ENCODE assay signal across 14 cellular contexts in genomic region chr15:65027593-65027992, GRCh38. TPM values are rescaled to one million over a fixed set of nuclear protein-coding genes. Genes with fewer than 3 reads are reported as not detected.
DNase-seq lines count a peak whose midpoint lies in the region; ATAC-seq and FAIRE-seq lines count a peak whose summit lies in the region.
"Had no signal": no experiment of that assay in that cellular context is flagged by ENCODE, and none has a peak within 500 bp of the region (broad histone marks: within the 10 kb centered on the region; RNA-seq: fewer than 3 reads in every experiment).

No MANE protein-coding gene starts in this region.

- in situ Hi-C loops in HAP-1 (cut with MboI; ENCODE audit: low sequenced_read_pairs) = no loop called here

- H3K9me3 ChIP-seq in CD4-positive, CD25-positive, alpha-beta regulatory T cell (ENCODE audit: control insufficient read depth in 2 of 2, low read length in 2 of 2) = no peaks in the 10 kb centered on the region
- no peaks in the 10 kb centered on the region for H3K9me3 ChIP-seq in HAP-1

- no peak for ATAC-seq in CD4-positive, CD25-positive, alpha-beta regulatory T cell (ENCODE audit: low read depth in 2 of 2)
- ATAC-seq in naive thymus-derived CD8-positive, alpha-beta T cell = no peak
- no peak for ATAC-seq in HG03520 (IDR thresholded peaks at IDR 0.05; ENCODE audit: unreplicated experiment)

- H3K36me3 ChIP-seq in CD4-positive, CD25-positive, alpha-beta regulatory T cell (ENCODE audit: control insufficient read depth, insufficient read depth, low read length) = peaks cover 9% of the 10 kb centered on the region
- peaks cover 41% of the 10 kb centered on the region for H3K36me3 ChIP-seq in HAP-1 (replicated peaks)

- H3K4me3 Mint-ChIP-seq in CD4-positive, CD25-positive, alpha-beta regulatory T cell = peak overlapping the region; percentile 82 to 97 (median 96)
- peak overlapping the region; percentile 99 for H3K4me3 Mint-ChIP-seq in activated T-helper 2 cell treated with anti-CD3 and anti-CD28 coated beads, Interferon-gamma antibody, Interleukin-2, Interleukin-4, amounts not matched to agents 10 μg/mL and 5 μg/mL and 100 μg/mL, durations not matched to agents 14 hours and 24 hours and 36 hours (ENCODE audit: low read depth)
- peak overlapping the region; percentile 84 to 99 (median 93) for H3K4me3 Mint-ChIP-seq in naive thymus-derived CD8-positive, alpha-beta T cell

- intact Hi-C loops in activated T-helper 2 cell treated with anti-CD3 and anti-CD28 coated beads, Interferon-gamma antibody, Interleukin-2, Interleukin-4, amounts not matched to agents 10 μg/mL and 5 μg/mL and 100 μg/mL, durations not matched to agents 14 hours and 24 hours and 36 hours (cut with micrococcal nuclease) = no loop called here

- no peak overlapping the region for H3K27ac Mint-ChIP-seq in CD4-positive, CD25-positive, alpha-beta regulatory T cell
- no peak overlapping the region for H3K27ac Mint-ChIP-seq in activated T-helper 2 cell treated with anti-CD3 and anti-CD28 coated beads, Interferon-gamma antibody, Interleukin-2, Interleukin-4, amounts not matched to agents 10 μg/mL and 5 μg/mL and 100 μg/mL, durations not matched to agents 14 hours and 24 hours and 36 hours
- H3K27ac Mint-ChIP-seq in naive thymus-derived CD8-positive, alpha-beta T cell = peak overlapping the region in 4 of 10 donors; percentile 7 to 84 (median 42)

- H3K4me1 ChIP-seq in CD4-positive, CD25-positive, alpha-beta regulatory T cell (ENCODE audit: control insufficient read depth, insufficient read depth, low read length, poor library complexity, severe bottlenecking) = peaks cover 15% of the 10 kb centered on the region
- H3K4me1 ChIP-seq in HAP-1 = peaks cover 4% of the 10 kb centered on the region

- H3K36me3 Mint-ChIP-seq in CD4-positive, CD25-positive, alpha-beta regulatory T cell = peaks cover 22% of the 10 kb centered on the region
- peaks cover 32% of the 10 kb centered on the region for H3K36me3 Mint-ChIP-seq in activated T-helper 2 cell treated with anti-CD3 and anti-CD28 coated beads, Interferon-gamma antibody, Interleukin-2, Interleukin-4, amounts not matched to agents 10 μg/mL and 5 μg/mL and 100 μg/mL, durations not matched to agents 14 hours and 24 hours and 36 hours (ENCODE audit: low read depth)
- H3K36me3 Mint-ChIP-seq in naive thymus-derived CD8-positive, alpha-beta T cell = peaks cover 6 to 34% (median 17%) of the 10 kb centered on the region in 3 donors

- DNase-seq in CD4-positive, CD25-positive, alpha-beta regulatory T cell = no peak
- no peak for DNase-seq in HAP-1 (ENCODE audit: low spot score in 2 of 2)
- no peak for DNase-seq in activated T-helper 2 cell treated with anti-CD3 and anti-CD28 coated beads, Interferon-gamma antibody, Interleukin-2, Interleukin-4, amounts not matched to agents 10 μg/mL and 5 μg/mL and 100 μg/mL, durations not matched to agents 14 hours and 24 hours and 36 hours (ENCODE audit: low spot score)
- DNase-seq in naive thymus-derived CD8-positive, alpha-beta T cell = no peak
- DNase-seq in iPS-NIHi7 (ENCODE audit: extremely low spot score) = no peak
- no peak for DNase-seq in HTR-8/SVneo (ENCODE audit: insufficient read length, low spot score)
- DNase-seq in effector CD8-positive, alpha-beta T cell (lab: John Stamatoyannopoulos, UW) = no peak
- DNase-seq: activated CD8-positive, alpha-beta memory T cell treated with anti-CD3 and anti-CD28 coated beads for 24 hours; SHP77 treated with DMSO at 0.1 percent for 48 hours had no signal

- peaks cover 22% of the 10 kb centered on the region for H3K27me3 Mint-ChIP-seq in CD4-positive, CD25-positive, alpha-beta regulatory T cell
- H3K27me3 Mint-ChIP-seq in activated T-helper 2 cell treated with anti-CD3 and anti-CD28 coated beads, Interferon-gamma antibody, Interleukin-2, Interleukin-4, amounts not matched to agents 10 μg/mL and 5 μg/mL and 100 μg/mL, durations not matched to agents 14 hours and 24 hours and 36 hours (ENCODE audit: low read depth) = peaks cover 14% of the 10 kb centered on the region
- peaks cover 0 to 4% (median 2%) of the 10 kb centered on the region in 5 donors for H3K27me3 Mint-ChIP-seq in naive thymus-derived CD8-positive, alpha-beta T cell

- peaks cover 5 to 36% (median 17%) of the 10 kb centered on the region in 4 donors for H3K4me1 Mint-ChIP-seq in CD4-positive, CD25-positive, alpha-beta regulatory T cell
- peaks cover 13% of the 10 kb centered on the region for H3K4me1 Mint-ChIP-seq in activated T-helper 2 cell treated with anti-CD3 and anti-CD28 coated beads, Interferon-gamma antibody, Interleukin-2, Interleukin-4, amounts not matched to agents 10 μg/mL and 5 μg/mL and 100 μg/mL, durations not matched to agents 14 hours and 24 hours and 36 hours (ENCODE audit: low read depth)
- peaks cover 12 to 26% (median 22%) of the 10 kb centered on the region in 4 donors for H3K4me1 Mint-ChIP-seq in naive thymus-derived CD8-positive, alpha-beta T cell

- H3K9me3 Mint-ChIP-seq in CD4-positive, CD25-positive, alpha-beta regulatory T cell = no peaks in the 10 kb centered on the region
- no peaks in the 10 kb centered on the region for H3K9me3 Mint-ChIP-seq in activated T-helper 2 cell treated with anti-CD3 and anti-CD28 coated beads, Interferon-gamma antibody, Interleukin-2, Interleukin-4, amounts not matched to agents 10 μg/mL and 5 μg/mL and 100 μg/mL, durations not matched to agents 14 hours and 24 hours and 36 hours
- H3K9me3 Mint-ChIP-seq in naive thymus-derived CD8-positive, alpha-beta T cell = no peaks in the 10 kb centered on the region

- POLR2A ChIA-PET in naive thymus-derived CD8-positive, alpha-beta T cell (lab: Charles Lee) = no interaction called here

- no peak overlapping the region for H3K27ac ChIP-seq in CD4-positive, CD25-positive, alpha-beta regulatory T cell (ENCODE audit: insufficient read depth, low read length, poor library complexity, severe bottlenecking)
- H3K27ac ChIP-seq: cardiac muscle cell had no signal

- no peak for FAIRE-seq in HTR-8/SVneo (lab: Jason Lieb, UNC)

- H3K4me3 ChIP-seq in CD4-positive, CD25-positive, alpha-beta regulatory T cell (ENCODE audit: low read depth, low read length) = peak overlapping the region; percentile 87
- peak overlapping the region; percentile 82 for H3K4me3 ChIP-seq in HAP-1

- H3K27me3 ChIP-seq in CD4-positive, CD25-positive, alpha-beta regulatory T cell (ENCODE audit: control insufficient read depth, insufficient read depth, low read length) = peaks cover 6% of the 10 kb centered on the region
- no peaks in the 10 kb centered on the region for H3K27me3 ChIP-seq in HAP-1 (ENCODE audit: low read depth)
- H3K27me3 ChIP-seq: cardiac muscle cell had no signal

RNA-seq across cellular contexts. Expression of gene MTFMT, which starts 1.8 kb away (rescaled TPM):
- 6.1 TPM for total RNA-seq in CD4-positive, CD25-positive, alpha-beta regulatory T cell
- 10 to 100 TPM; 18.7 to 26.9 (median 19.9) TPM for polyA plus RNA-seq in CD4-positive, CD25-positive, alpha-beta regulatory T cell
- 22.7 and 23.4 TPM in 2 replicates for total RNA-seq in activated T-helper 2 cell treated with anti-CD3 and anti-CD28 coated beads, Interferon-gamma antibody, Interleukin-2, Interleukin-4, amounts not matched to agents 10 μg/mL and 5 μg/mL and 100 μg/mL, durations not matched to agents 14 hours and 24 hours and 36 hours
- 10 to 100 TPM; 19.4 to 21.2 TPM for total RNA-seq in naive thymus-derived CD8-positive, alpha-beta T cell
- polyA plus RNA-seq in naive thymus-derived CD8-positive, alpha-beta T cell = 10 to 100 TPM; 19.6 to 30.2 (median 23.0) TPM

RNA-seq across cellular contexts. Expression of gene SLC51B, which starts 17.6 kb away (rescaled TPM):
- total RNA-seq in CD4-positive, CD25-positive, alpha-beta regulatory T cell = not detected
- polyA plus RNA-seq in CD4-positive, CD25-positive, alpha-beta regulatory T cell = not detected
- total RNA-seq in activated T-helper 2 cell treated with anti-CD3 and anti-CD28 coated beads, Interferon-gamma antibody, Interleukin-2, Interleukin-4, amounts not matched to agents 10 μg/mL and 5 μg/mL and 100 μg/mL, durations not matched to agents 14 hours and 24 hours and 36 hours = not detected in 2 replicates
- total RNA-seq in naive thymus-derived CD8-positive, alpha-beta T cell = not detected
- polyA plus RNA-seq in naive thymus-derived CD8-positive, alpha-beta T cell = not detected
- total RNA-seq: cardiac muscle cell, HT1080 had no signal
- polyA plus RNA-seq: cardiac muscle cell had no signal

RNA-seq across cellular contexts. Expression of gene SPG21, which starts 37.9 kb away (rescaled TPM):
- total RNA-seq in CD4-positive, CD25-positive, alpha-beta regulatory T cell = 46.9 TPM
- 100 to 1,000 TPM; 126 to 146 (median 136) TPM for polyA plus RNA-seq in CD4-positive, CD25-positive, alpha-beta regulatory T cell
- total RNA-seq in activated T-helper 2 cell treated with anti-CD3 and anti-CD28 coated beads, Interferon-gamma antibody, Interleukin-2, Interleukin-4, amounts not matched to agents 10 μg/mL and 5 μg/mL and 100 μg/mL, durations not matched to agents 14 hours and 24 hours and 36 hours = 61.4 and 63.1 TPM in 2 replicates
- 10 to 100 TPM; 55.2 to 58.2 TPM for total RNA-seq in naive thymus-derived CD8-positive, alpha-beta T cell
- 100 to 1,000 TPM; 117 to 129 (median 124) TPM for polyA plus RNA-seq in naive thymus-derived CD8-positive, alpha-beta T cell

RNA-seq across cellular contexts. Expression of gene RASL12, which starts 40.2 kb away (rescaled TPM):
- not detected for total RNA-seq in CD4-positive, CD25-positive, alpha-beta regulatory T cell
- polyA plus RNA-seq in CD4-positive, CD25-positive, alpha-beta regulatory T cell = not detected
- not detected in 2 replicates for total RNA-seq in activated T-helper 2 cell treated with anti-CD3 and anti-CD28 coated beads, Interferon-gamma antibody, Interleukin-2, Interleukin-4, amounts not matched to agents 10 μg/mL and 5 μg/mL and 100 μg/mL, durations not matched to agents 14 hours and 24 hours and 36 hours
- total RNA-seq in naive thymus-derived CD8-positive, alpha-beta T cell = not detected
- not detected for polyA plus RNA-seq in naive thymus-derived CD8-positive, alpha-beta T cell
- total RNA-seq: HT1080, renal cortical epithelial cell had no signal

RNA-seq across cellular contexts. Expression of gene KBTBD13, which starts 49.0 kb away (rescaled TPM):
- not detected for total RNA-seq in CD4-positive, CD25-positive, alpha-beta regulatory T cell
- not detected for polyA plus RNA-seq in CD4-positive, CD25-positive, alpha-beta regulatory T cell
- total RNA-seq in activated T-helper 2 cell treated with anti-CD3 and anti-CD28 coated beads, Interferon-gamma antibody, Interleukin-2, Interleukin-4, amounts not matched to agents 10 μg/mL and 5 μg/mL and 100 μg/mL, durations not matched to agents 14 hours and 24 hours and 36 hours = not detected in 2 replicates
- not detected for total RNA-seq in naive thymus-derived CD8-positive, alpha-beta T cell
- not detected for polyA plus RNA-seq in naive thymus-derived CD8-positive, alpha-beta T cell
- total RNA-seq: HT1080, liver, renal cortical epithelial cell had no signal
- polyA plus RNA-seq: liver had no signal
